ENCODE assay signal across 28 cellular contexts in genomic region chr1:236602171-236602570, GRCh38. TPM values are rescaled to one million over a fixed set of nuclear protein-coding genes. Genes with fewer than 3 reads are reported as not detected.
DNase-seq lines count a peak whose midpoint lies in the region; ATAC-seq lines count a peak whose summit lies in the region.
"Had no signal": no experiment of that assay in that cellular context is flagged by ENCODE, and none has a peak within 500 bp of the region (broad histone marks: within the 10 kb centered on the region; RNA-seq: fewer than 3 reads in every experiment).

No MANE protein-coding gene starts in this region.

- H3K27ac Mint-ChIP-seq in activated CD4-positive, alpha-beta T cell treated with anti-CD3 and anti-CD28 coated beads, Interleukin-2, amount 10 ng/mL, durations not matched to agents 24 days and 14 days, result no peak overlapping the region
- H3K27ac Mint-ChIP-seq in activated T-helper 17 cell treated with anti-CD3 and anti-CD28 coated beads, Interleukin-2, amount 50 U/mL, for 72 hours, result no peak overlapping the region
- H3K27ac Mint-ChIP-seq: activated CD8-positive, alpha-beta T cell treated with anti-CD3 and anti-CD28 coated beads for 36 hours; T-cell had no signal

- no peak for ATAC-seq in activated T-helper 17 cell treated with anti-CD3 and anti-CD28 coated beads, Interleukin-2, amount 50 U/mL, for 72 hours (replicated peaks)
- ATAC-seq: activated CD8-positive, alpha-beta T cell treated with anti-CD3 and anti-CD28 coated beads for 36 hours; lower lobe of right lung; sciatic nerve; T-cell had no signal

- H3K4me2 ChIP-seq in mesendoderm (ENCODE audit: low read length), result no peak overlapping the region

- peak overlapping the region; percentile 15 for H3K4me3 Mint-ChIP-seq in activated CD4-positive, alpha-beta T cell treated with anti-CD3 and anti-CD28 coated beads, Interleukin-2, amount 10 ng/mL, durations not matched to agents 24 days and 14 days
- peak overlapping the region; percentile 95 for H3K4me3 Mint-ChIP-seq in activated T-helper 17 cell treated with anti-CD3 and anti-CD28 coated beads, Interleukin-2, amount 50 U/mL, for 72 hours

- H3K9ac ChIP-seq in mesendoderm (ENCODE audit: low read length), result no peak overlapping the region

- H3K18ac ChIP-seq in mesendoderm (ENCODE audit: low read length), result no peak overlapping the region

- H3K79me2 ChIP-seq in mesendoderm (ENCODE audit: control insufficient read depth, insufficient read depth, low read length), result peaks cover 22% of the 10 kb centered on the region

- H3K4me1 ChIP-seq in mesendoderm (ENCODE audit: control insufficient read depth, low read depth, low read length), result no peaks in the 10 kb centered on the region

- no peaks in the 10 kb centered on the region for H3K9me3 Mint-ChIP-seq in activated CD4-positive, alpha-beta T cell treated with anti-CD3 and anti-CD28 coated beads, Interleukin-2, amount 10 ng/mL, durations not matched to agents 24 days and 14 days
- no peaks in the 10 kb centered on the region for H3K9me3 Mint-ChIP-seq in activated T-helper 17 cell treated with anti-CD3 and anti-CD28 coated beads, Interleukin-2, amount 50 U/mL, for 72 hours
- H3K9me3 Mint-ChIP-seq: activated CD8-positive, alpha-beta T cell treated with anti-CD3 and anti-CD28 coated beads for 36 hours; CD8-positive, alpha-beta memory T cell; IgD-negative memory B cell; T-cell had no signal

- peaks cover 3% of the 10 kb centered on the region for H3K27me3 Mint-ChIP-seq in activated CD4-positive, alpha-beta T cell treated with anti-CD3 and anti-CD28 coated beads, Interleukin-2, amount 10 ng/mL, durations not matched to agents 24 days and 14 days
- no peaks in the 10 kb centered on the region for H3K27me3 Mint-ChIP-seq in activated T-helper 17 cell treated with anti-CD3 and anti-CD28 coated beads, Interleukin-2, amount 50 U/mL, for 72 hours
- H3K27me3 Mint-ChIP-seq: activated CD8-positive, alpha-beta T cell treated with anti-CD3 and anti-CD28 coated beads for 36 hours; T-cell had no signal

- no peak overlapping the region for H2BK15ac ChIP-seq in mesendoderm (replicated peaks; ENCODE audit: low read depth)

- H3K23ac ChIP-seq in mesendoderm (ENCODE audit: low read length), result no peak overlapping the region

- H3K79me1 ChIP-seq in mesendoderm (ENCODE audit: low read length), result peaks cover 6% of the 10 kb centered on the region

- DNase-seq in activated CD4-positive, alpha-beta T cell treated with anti-CD3 and anti-CD28 coated beads, Interleukin-2, amount 10 ng/mL, durations not matched to agents 24 days and 14 days, result no peak
- no peak for DNase-seq in activated CD4-positive, alpha-beta T cell treated with anti-CD3 and anti-CD28 coated beads for 1 hour
- peak; percentile 38 for DNase-seq in D341Med (ENCODE audit: low spot score)
- peak; percentile 23 for DNase-seq in mesendoderm
- no peak for DNase-seq in NCI-H2196 treated with DMSO at 0.1 percent for 48 hours (lab: John Stamatoyannopoulos, UW; ENCODE audit: unreplicated experiment)
- DNase-seq in NCI-H1417 (lab: John Stamatoyannopoulos, UW), result no peak
- no peak for DNase-seq in T1000 (lab: John Stamatoyannopoulos, UW)
- DNase-seq: activated CD8-positive, alpha-beta T cell treated with anti-CD3 and anti-CD28 coated beads for 36 hours; amygdala; CD8-positive, alpha-beta memory T cell; effector CD4-positive, alpha-beta T cell; erythroblast; GDM1; head of caudate nucleus; kidney glomerular epithelial cell; lower lobe of right lung; MG63; NCI-H1105 treated with DMSO at 0.1 percent for 48 hours; NCI-H2029 treated with DMSO at 0.1 percent for 48 hours; NCI-H2227 treated with DMSO at 0.1 percent for 48 hours; stimulated activated naive CD4-positive, alpha-beta T cell treated with Interleukin-2 at 50 U/mL for 16 hours; T-cell; thyroid gland had no signal

- no peak overlapping the region for H4K8ac ChIP-seq in mesendoderm (ENCODE audit: low read depth, low read length)

- no peak overlapping the region for H2AK5ac ChIP-seq in mesendoderm (ENCODE audit: low read length)

- no peak overlapping the region for H3K56ac ChIP-seq in mesendoderm (ENCODE audit: low read length)

- no peak overlapping the region for H2BK5ac ChIP-seq in mesendoderm (ENCODE audit: low read length)

- peaks cover 52% of the 10 kb centered on the region for H3K36me3 Mint-ChIP-seq in activated CD4-positive, alpha-beta T cell treated with anti-CD3 and anti-CD28 coated beads, Interleukin-2, amount 10 ng/mL, durations not matched to agents 24 days and 14 days (ENCODE audit: low read depth)
- peaks cover 78% of the 10 kb centered on the region for H3K36me3 Mint-ChIP-seq in activated T-helper 17 cell treated with anti-CD3 and anti-CD28 coated beads, Interleukin-2, amount 50 U/mL, for 72 hours (ENCODE audit: low read depth)

- no peaks in the 10 kb centered on the region for H3K27me3 ChIP-seq in mesendoderm (ENCODE audit: insufficient read depth, low read length, poor library complexity)
- H3K27me3 ChIP-seq: MG63, thyroid gland, vagina had no signal

- peaks cover 26% of the 10 kb centered on the region for H3K4me1 Mint-ChIP-seq in activated CD4-positive, alpha-beta T cell treated with anti-CD3 and anti-CD28 coated beads, Interleukin-2, amount 10 ng/mL, durations not matched to agents 24 days and 14 days
- peaks cover 6% of the 10 kb centered on the region for H3K4me1 Mint-ChIP-seq in activated T-helper 17 cell treated with anti-CD3 and anti-CD28 coated beads, Interleukin-2, amount 50 U/mL, for 72 hours

- no peak overlapping the region for H2BK120ac ChIP-seq in mesendoderm (ENCODE audit: low read depth, low read length)

- no peak overlapping the region for H4K5ac ChIP-seq in mesendoderm (ENCODE audit: low read length)

- H3K27ac ChIP-seq in mesendoderm (ENCODE audit: low read depth, low read length), result no peak overlapping the region
- H3K27ac ChIP-seq: 22Rv1, lower lobe of right lung, thyroid gland, vagina had no signal

- H3K4me3 ChIP-seq in mesendoderm (ENCODE audit: low read length), result no peak overlapping the region
- H3K4me3 ChIP-seq: lower lobe of right lung, thyroid gland, vagina had no signal

- intact Hi-C loops in activated CD4-positive, alpha-beta T cell treated with anti-CD3 and anti-CD28 coated beads, Interleukin-2, amount 10 ng/mL, durations not matched to agents 24 days and 14 days (cut with micrococcal nuclease), result loop anchor here (5.0 kb wide), 1 partner anchor 320 kb away; the partner anchor contains the start of gene ERO1B

- no peak overlapping the region for H3K4ac ChIP-seq in mesendoderm (ENCODE audit: low read depth, low read length)

- H3K36me3 ChIP-seq in mesendoderm (ENCODE audit: control insufficient read depth, insufficient read depth, low read length), result peaks cover 2% of the 10 kb centered on the region

RNA-seq across cellular contexts. Expression of gene HEATR1, which starts 2.1 kb away (rescaled TPM):
- 83.0 and 91.8 TPM in 2 replicates for total RNA-seq in activated CD4-positive, alpha-beta T cell treated with anti-CD3 and anti-CD28 coated beads, Interleukin-2, amount 10 ng/mL, durations not matched to agents 24 days and 14 days
- total RNA-seq in activated T-helper 17 cell treated with anti-CD3 and anti-CD28 coated beads, Interleukin-2, amount 50 U/mL, for 72 hours, result 10 to 100 TPM; 37.8 to 85.9 TPM
- polyA plus RNA-seq in mesendoderm (2013, experiment 1 of 2), result 34.2 TPM
- 33.3 TPM for polyA plus RNA-seq in mesendoderm (2013, experiment 2 of 2)

Comparison
In these comparisons a context has a peak if more than half of its experiments do, and no peak if none do; other contexts are left out.
1. DNase-seq: peak in D341Med (single experiment) and mesendoderm (single experiment); none in activated CD4-positive, alpha-beta T cell treated with anti-CD3 and anti-CD28 coated beads, Interleukin-2, amount 10 ng/mL, durations not matched to agents 24 days and 14 days (single experiment), activated CD4-positive, alpha-beta T cell treated with anti-CD3 and anti-CD28 coated beads for 1 hour (single experiment), NCI-H2196 treated with DMSO at 0.1 percent for 48 hours (single experiment), NCI-H1417 (0 of 3) and T1000 (single experiment).